9 cellular contexts compared by ENCODE assay signal in the genomic region with DNA sequence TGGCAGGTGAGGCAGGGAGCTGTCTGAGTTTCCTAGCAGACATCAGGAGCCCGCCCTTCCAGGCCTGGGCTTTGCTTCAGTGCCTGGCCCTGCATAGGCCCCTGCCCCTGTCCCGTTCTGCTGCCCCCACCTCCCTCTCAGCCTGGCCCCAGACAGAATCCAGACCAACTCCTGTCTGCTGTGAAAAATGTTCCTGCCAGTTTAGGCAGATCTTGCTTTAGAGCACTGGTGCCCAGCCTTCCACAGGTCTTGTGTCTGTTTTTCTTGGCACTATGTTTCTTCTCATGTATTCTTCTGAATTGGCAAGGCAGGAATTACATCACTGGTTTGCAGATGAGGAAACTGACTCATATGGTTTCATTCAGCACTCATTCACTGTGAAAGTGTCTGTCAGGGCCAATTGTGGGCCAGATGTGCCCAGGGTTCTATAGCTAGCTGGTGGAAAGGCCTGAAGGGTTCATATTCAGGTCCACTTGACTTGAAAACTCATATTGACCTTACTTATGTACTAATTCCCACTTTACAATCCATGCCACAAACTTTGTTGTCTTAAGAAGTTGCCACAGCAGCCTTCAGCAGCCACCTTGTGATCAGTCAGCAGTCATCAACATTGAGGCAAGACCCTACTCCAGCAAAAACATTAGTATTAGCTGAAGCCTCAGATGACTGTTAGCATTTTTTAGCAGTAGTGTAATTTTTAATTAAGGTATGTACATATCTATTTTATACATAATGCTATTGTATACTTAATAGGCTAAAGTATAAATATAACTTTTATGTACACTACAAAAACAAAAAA. TPM values are rescaled to one million over a fixed set of nuclear protein-coding genes. Genes with fewer than 3 reads are reported as not detected.
DNase-seq lines count a peak whose midpoint lies in the region; ATAC-seq, FAIRE-seq and TF ChIP-seq lines count a peak whose summit lies in the region.
"Had no signal": no experiment of that assay in that cellular context is flagged by ENCODE, and none has a peak within 500 bp of the region (broad histone marks: within the 10 kb centered on the region; RNA-seq: fewer than 3 reads in every experiment).

No MANE protein-coding gene starts in this region.

- ATAC-seq in activated CD4-positive, CD25-positive, alpha-beta regulatory T cell treated with anti-CD3 and anti-CD28 coated beads, Interleukin-2, amount 50 U/mL, for 24 hours: peak; percentile 87 to 90
- no peak for ATAC-seq in HG02623 (IDR thresholded peaks at IDR 0.05; ENCODE audit: unreplicated experiment)
- ATAC-seq: A549 had no signal

- CTCF ChIA-PET in RWPE1 (lab: Yijun Ruan, JAX): interaction anchor here (0.7 kb wide), 2 partner anchors 10 to 12 kb away, joined by 3 read pairs; no protein-coding TSS in a partner anchor
- CTCF ChIA-PET in endothelial cell of umbilical vein (lab: Charles Lee): interaction anchor here (0.8 to 2.2 kb wide), 7 partner anchors 11 to 109 kb away, joined by 3 to 16 read pairs (median 4); no protein-coding TSS in a partner anchor

- H3K4me2 ChIP-seq in endothelial cell of umbilical vein (ENCODE audit: insufficient read depth, low read length): peak overlapping the region; percentile 52
- H3K4me2 ChIP-seq: A549 had no signal

- peaks cover 8% of the 10 kb centered on the region for H3K4me1 Mint-ChIP-seq in osteocyte (ENCODE audit: unreplicated experiment)

- no peak overlapping the region for H3K4me3 ChIP-seq in endothelial cell of umbilical vein (replicated peaks in 1 of 3; ENCODE audit: insufficient read depth in 1 of 3, low read depth in 1 of 3, low read length in 3 of 3)
- no peak overlapping the region for H3K4me3 ChIP-seq in HAP-1
- H3K4me3 ChIP-seq: A549 had no signal

- H3K79me2 ChIP-seq in endothelial cell of umbilical vein (ENCODE audit: control insufficient read depth, insufficient read depth, low read length): no peaks in the 10 kb centered on the region

- in situ Hi-C loops in HAP-1 (cut with MboI; ENCODE audit: low sequenced_read_pairs): no loop called here

- H3K27ac Mint-ChIP-seq in osteocyte (ENCODE audit: unreplicated experiment): peak overlapping the region; percentile 20

- H4K20me1 ChIP-seq in endothelial cell of umbilical vein (replicated peaks; ENCODE audit: control insufficient read depth, extremely low read depth, insufficient read depth, low read length): no peaks in the 10 kb centered on the region

- no peak for TF ChIP-seq POLR2A in endothelial cell of umbilical vein (IDR thresholded peaks at IDR 0.05; ENCODE audit: low read depth, low read length)

- no peak overlapping the region for H3K4me3 Mint-ChIP-seq in osteocyte (ENCODE audit: unreplicated experiment)

- no peaks in the 10 kb centered on the region for H3K9me3 Mint-ChIP-seq in osteocyte (ENCODE audit: unreplicated experiment)

- H3K9me1 ChIP-seq in endothelial cell of umbilical vein (replicated peaks; ENCODE audit: control insufficient read depth, extremely low read depth, insufficient read depth, low read length): no peaks in the 10 kb centered on the region

- dilution Hi-C loops in endothelial cell of umbilical vein (cut with MboI; ENCODE audit: extremely low pct_ligation_motif_present, low sequenced_read_pairs): no loop called here

- TF ChIP-seq CTCF in RWPE1 (conservative IDR thresholded peaks at IDR 0.05; ENCODE audit: low read depth) (no peak), endothelial cell of umbilical vein (IDR thresholded peaks at IDR 0.05; ENCODE audit: extremely low read depth in 1 of 2, insufficient read depth in 1 of 2, low read depth in 1 of 2, low read length in 2 of 2) (no peak), osteocyte (IDR thresholded peaks at IDR 0.05) (no peak)

- H3K27me3 ChIP-seq in endothelial cell of umbilical vein (ENCODE audit: control insufficient read depth in 2 of 2, insufficient read depth in 2 of 2, low read length in 2 of 2) (peaks cover 0 to 4% of the 10 kb centered on the region in 2 experiments), HAP-1 (ENCODE audit: low read depth) (no peaks in the 10 kb centered on the region)

- POLR2A ChIA-PET in RWPE1 (lab: Yijun Ruan, JAX; ENCODE audit: low non-redundant PET): no interaction called here
- POLR2A ChIA-PET in endothelial cell of umbilical vein (lab: Charles Lee): no interaction called here

- no TSS peak for BruUV-seq in endothelial cell of umbilical vein (replicated peaks; lab: Mats Ljungman, UMichigan)

- no peak for DNase-seq in activated CD4-positive, CD25-positive, alpha-beta regulatory T cell (lab: John Stamatoyannopoulos, UW)
- DNase-seq in RWPE1 (ENCODE audit: low spot score) (peak; percentile 54), endothelial cell of umbilical vein (ENCODE audit: low read depth, low spot score) (peak; percentile 95), osteocyte (ENCODE audit: extremely low spot score, unreplicated experiment) (peak; percentile 70), HAP-1 (ENCODE audit: low spot score in 2 of 2) (no peak), COLO668 (lab: John Stamatoyannopoulos, UW; ENCODE audit: unreplicated experiment) (no peak)

- H3K27ac ChIP-seq in RWPE1 (peak overlapping the region; percentile 98), endothelial cell of umbilical vein (ENCODE audit: insufficient read depth, low read depth, low read length) (peak overlapping the region; percentile 93)
- H3K27ac ChIP-seq: A549 had no signal

- H2AFZ ChIP-seq in endothelial cell of umbilical vein (ENCODE audit: low read depth, low read length): peak overlapping the region; percentile 78

- H3K27me3 Mint-ChIP-seq in osteocyte (ENCODE audit: unreplicated experiment): peaks cover 17% of the 10 kb centered on the region

- H3K9me3 ChIP-seq in endothelial cell of umbilical vein (replicated peaks; ENCODE audit: control insufficient read depth, insufficient read depth, low read length) (no peaks in the 10 kb centered on the region), HAP-1 (no peaks in the 10 kb centered on the region)
- H3K9me3 ChIP-seq: A549 had no signal

- no peaks in the 10 kb centered on the region for H3K36me3 Mint-ChIP-seq in osteocyte (ENCODE audit: unreplicated experiment)

- H3K36me3 ChIP-seq in endothelial cell of umbilical vein (ENCODE audit: control insufficient read depth in 2 of 2, extremely low read depth in 1 of 2, insufficient read depth in 2 of 2, low read length in 2 of 2) (no peaks in the 10 kb centered on the region), HAP-1 (replicated peaks) (no peaks in the 10 kb centered on the region)

- FAIRE-seq in endothelial cell of umbilical vein (lab: Jason Lieb, UNC): peak; percentile 100
- FAIRE-seq: A549 had no signal

- H3K4me1 ChIP-seq in endothelial cell of umbilical vein (ENCODE audit: control insufficient read depth, extremely low read depth, insufficient read depth, low read length): peaks cover 29% of the 10 kb centered on the region
- H3K4me1 ChIP-seq in HAP-1: no peaks in the 10 kb centered on the region
- H3K4me1 ChIP-seq: A549 had no signal

- intact Hi-C loops in endothelial cell of umbilical vein (cut with micrococcal nuclease): loop anchor here (1.0 to 2.0 kb wide), 2 partner anchors 10 to 15 kb away; no protein-coding TSS in a partner anchor

- H3K9ac ChIP-seq in endothelial cell of umbilical vein (replicated peaks; ENCODE audit: extremely low read depth, insufficient read depth, low read length): peak overlapping the region; percentile 63

TF ChIP-seq in endothelial cell of umbilical vein, 7 proteins besides CTCF, POLR2A, EP300 and RAD21:
- peak; percentile 83 for TF ChIP-seq FOS (IDR thresholded peaks at IDR 0.05; ENCODE audit: borderline replicate concordance, insufficient read depth, low read length)
- peak; percentile 59 for TF ChIP-seq POLR2AphosphoS5 (IDR thresholded peaks at IDR 0.05; ENCODE audit: insufficient read depth, low read depth, low read length)
- TF ChIP-seq EZH2 (IDR thresholded peaks at IDR 0.05; ENCODE audit: borderline replicate concordance, low read depth, low read length, severe bottlenecking): no peak
- peak; percentile 95 for TF ChIP-seq JUN (IDR thresholded peaks at IDR 0.05; ENCODE audit: borderline replicate concordance, insufficient read depth, insufficient read length, low read depth)
TF ChIP-seq in endothelial cell of umbilical vein: peak in this region for 3.

RNA-seq across cellular contexts. Expression of a gene that starts 40.5 kb away (rescaled TPM):
- total RNA-seq in endothelial cell of umbilical vein: 1.6 and 2.8 TPM in 2 replicates
- polyA plus RNA-seq in endothelial cell of umbilical vein: 1.5 and 1.8 TPM in 2 replicates
- polyA plus RNA-seq in endothelial cell of umbilical vein (2011; cell fraction: cytosol; rRNA removed): 0.63 and 0.95 TPM in 2 replicates
- polyA plus RNA-seq in endothelial cell of umbilical vein (2011; cell fraction: nucleus; rRNA removed): 3.8 and 5.5 TPM in 2 replicates
- polyA plus RNA-seq in endothelial cell of umbilical vein (2012): 1.1 and 1.7 TPM in 2 replicates
- 2.4 and 4.2 TPM in 2 replicates for polyA minus RNA-seq in endothelial cell of umbilical vein
- not detected for polyA minus RNA-seq in endothelial cell of umbilical vein (2011; cell fraction: cytosol; rRNA and poly(A)+ RNA removed)
- polyA minus RNA-seq in endothelial cell of umbilical vein (2011; cell fraction: nucleus; rRNA and poly(A)+ RNA removed): 0.43 and 2.3 TPM in 2 replicates
- total RNA-seq in osteocyte: 11.4 and 12.5 TPM in 2 replicates

Comparison
In these comparisons a context has a peak if more than half of its experiments do, and no peak if none do; other contexts are left out.
1. DNase-seq: peak in RWPE1 (single experiment), endothelial cell of umbilical vein (single experiment) and osteocyte (single experiment); none in activated CD4-positive, CD25-positive, alpha-beta regulatory T cell (0 of 4), HAP-1 (0 of 2) and COLO668 (single experiment).